8 cellular contexts compared by ENCODE assay signal in the genomic region with DNA sequence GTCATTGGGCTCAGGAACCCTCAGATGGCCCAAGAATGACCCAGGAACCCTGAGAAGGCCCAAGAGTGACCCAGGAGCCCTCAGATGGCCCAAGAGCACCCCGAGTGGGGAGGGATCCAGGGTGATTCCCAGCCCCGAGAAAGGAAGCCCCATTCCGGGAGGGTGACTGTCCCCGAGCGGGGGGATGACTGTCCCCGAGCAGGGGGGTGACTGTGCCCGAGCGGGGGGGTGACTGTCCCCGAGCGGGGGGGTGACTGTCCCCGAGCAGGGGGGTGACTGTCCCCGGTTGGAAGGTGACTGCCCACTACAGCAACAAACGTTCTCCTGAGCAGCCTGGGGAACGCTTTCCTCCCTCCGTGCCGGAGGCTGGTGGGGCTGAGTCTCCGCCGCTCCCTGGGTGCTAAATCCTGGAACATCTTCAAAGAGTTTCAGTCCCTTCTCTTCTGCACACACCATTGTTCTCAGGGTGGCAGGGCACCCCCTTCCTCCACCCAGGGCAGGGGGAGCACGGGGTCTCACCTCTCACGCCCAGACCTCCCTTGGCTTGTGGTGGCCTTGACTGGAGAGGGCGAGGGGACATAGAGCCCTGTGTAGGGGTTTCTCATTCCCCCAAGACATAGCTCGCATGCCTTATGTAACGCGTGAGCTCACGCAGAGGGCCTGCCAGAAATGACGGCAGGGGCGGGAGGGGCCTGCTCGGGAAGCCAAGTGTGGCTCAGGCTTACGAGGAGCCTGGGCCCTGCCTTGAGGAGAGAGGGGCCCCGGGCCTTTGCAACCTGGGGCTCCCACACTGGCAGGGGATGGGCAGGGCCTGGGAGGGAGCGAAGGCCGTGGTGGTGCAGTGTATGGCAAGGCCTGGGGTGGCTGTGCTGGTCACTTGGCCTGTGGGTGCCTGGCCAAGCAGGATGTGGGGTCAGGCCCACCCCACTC. TPM values are rescaled to one million over a fixed set of nuclear protein-coding genes. Genes with fewer than 3 reads are reported as not detected.
DNase-seq lines count a peak whose midpoint lies in the region; ATAC-seq and TF ChIP-seq lines count a peak whose summit lies in the region.

No MANE protein-coding gene starts in this region.

- H3K4me3 ChIP-seq in esophagus muscularis mucosa (peak overlapping the region; percentile 42 to 48 (median 48)), mucosa of rectum (ENCODE audit: low read length in 2 of 2) (peak overlapping the region; percentile 41 to 50), tibial nerve (peak overlapping the region; percentile 2 to 35 (median 20))

- no peak for TF ChIP-seq POLR2A in esophagus muscularis mucosa (IDR thresholded peaks at IDR 0.05; ENCODE audit: low read depth)
- peak in 1 of 2 donors; percentile 54 for TF ChIP-seq POLR2A in tibial nerve (IDR thresholded peaks at IDR 0.05)

- TF ChIP-seq CTCF in RWPE1 (conservative IDR thresholded peaks at IDR 0.05; ENCODE audit: low read depth) (no peak), esophagus muscularis mucosa (IDR thresholded peaks at IDR 0.05) (no peak), tibial nerve (IDR thresholded peaks at IDR 0.05) (no peak), natural killer cell (IDR thresholded peaks at IDR 0.05) (no peak)

- H3K9me3 Mint-ChIP-seq in natural killer cell, result no peaks in the 10 kb centered on the region

- no peak overlapping the region for H3K27ac Mint-ChIP-seq in natural killer cell

- POLR2A ChIA-PET in RWPE1 (lab: Yijun Ruan, JAX; ENCODE audit: low non-redundant PET), result no interaction called here

- H3K4me1 ChIP-seq in esophagus muscularis mucosa, result peaks cover 46 to 62% (median 60%) of the 10 kb centered on the region in 4 donors
- H3K4me1 ChIP-seq in mucosa of rectum (ENCODE audit: control insufficient read depth in 2 of 2, insufficient read depth in 2 of 2, low read length in 2 of 2), result peaks cover 25 to 31% of the 10 kb centered on the region in 2 donors
- peaks cover 0 to 57% (median 41%) of the 10 kb centered on the region in 4 donors for H3K4me1 ChIP-seq in tibial nerve

- CTCF ChIA-PET in RWPE1 (lab: Yijun Ruan, JAX), result no interaction called here

- H3K9ac ChIP-seq in mucosa of rectum (ENCODE audit: low read depth in 1 of 2, low read length in 2 of 2), result peak overlapping the region; percentile 78 to 80

- peaks cover 0 to under 1% of the 10 kb centered on the region in 2 donors for H3K4me1 Mint-ChIP-seq in natural killer cell

- no peak overlapping the region for H3K4me3 Mint-ChIP-seq in natural killer cell

- DNase-seq in RWPE1 (ENCODE audit: low spot score), result no peak
- no peak for DNase-seq in esophagus muscularis mucosa (ENCODE audit: extremely low spot score)
- DNase-seq in tibial nerve (ENCODE audit: low spot score in 2 of 2), result peak; percentile 80 to 82
- DNase-seq in NCI-H526 treated with DMSO at 0.1 percent for 48 hours (lab: John Stamatoyannopoulos, UW), result no peak
- no peak for DNase-seq in natural killer cell
- no peak for DNase-seq in NOMO-1 (lab: John Stamatoyannopoulos, UW; ENCODE audit: unreplicated experiment in 2 of 2)

- ATAC-seq in HG03039 (IDR thresholded peaks at IDR 0.05; ENCODE audit: unreplicated experiment), result no peak
- no peak for ATAC-seq in natural killer cell

- H3K27ac ChIP-seq in RWPE1 (peak overlapping the region; percentile 99), esophagus muscularis mucosa (replicated peaks in 1 of 4) (peak overlapping the region; percentile 95 to 99 (median 98)), mucosa of rectum (ENCODE audit: low read depth in 2 of 2, low read length in 2 of 2) (peak overlapping the region; percentile 88 to 96), tibial nerve (peak overlapping the region; percentile 88 to 99 (median 98))

- H3K27me3 Mint-ChIP-seq in natural killer cell (ENCODE audit: low read depth in 2 of 2), result peaks cover 0 to 6% of the 10 kb centered on the region in 2 donors

- H3K36me3 Mint-ChIP-seq in natural killer cell, result no peaks in the 10 kb centered on the region

- H3K9me3 ChIP-seq in esophagus muscularis mucosa (no peaks in the 10 kb centered on the region), mucosa of rectum (ENCODE audit: control insufficient read depth in 2 of 2, low read length in 2 of 2) (no peaks in the 10 kb centered on the region), tibial nerve (no peaks in the 10 kb centered on the region)

- peak; percentile 23 for TF ChIP-seq EP300 in esophagus muscularis mucosa (IDR thresholded peaks at IDR 0.05)
- peak; percentile 51 to 88 for TF ChIP-seq EP300 in tibial nerve (IDR thresholded peaks at IDR 0.05)

- WGBS in esophagus muscularis mucosa, result 40% methylated on average over 7 of the region's 32 CpGs
- 14 to 22% methylated on average over 14 to 27 of the region's 32 CpGs for WGBS in tibial nerve, 2 donors

- intact Hi-C loops in esophagus muscularis mucosa (cut with DNase I), result no loop called here
- intact Hi-C loops in natural killer cell (cut with micrococcal nuclease), result no loop called here

- H3K36me3 ChIP-seq in esophagus muscularis mucosa (no peaks in the 10 kb centered on the region), mucosa of rectum (ENCODE audit: control insufficient read depth in 2 of 2, insufficient read depth in 2 of 2, low read length in 2 of 2) (no peaks in the 10 kb centered on the region), tibial nerve (no peaks in the 10 kb centered on the region)

- H3K27me3 ChIP-seq in esophagus muscularis mucosa (no peaks in the 10 kb centered on the region), mucosa of rectum (ENCODE audit: control insufficient read depth in 2 of 2, insufficient read depth in 2 of 2, low read length in 2 of 2) (no peaks in the 10 kb centered on the region), tibial nerve (no peaks in the 10 kb centered on the region)

RNA-seq across cellular contexts. Expression of gene SKI, which starts 14.3 kb away (rescaled TPM):
- total RNA-seq in esophagus muscularis mucosa (100 to 1,000 TPM in 2 of 4 donors, 10 to 100 TPM in 2; 70.1 to 190 (median 124) TPM), tibial nerve (100 to 1,000 TPM in 1 of 4 donors, 10 to 100 TPM in 3; 62.8 to 100 (median 72.2) TPM), natural killer cell (100 to 1,000 TPM in 2 of 3 donors, 10 to 100 TPM in 1; 96.9 to 145 (median 140) TPM)

RNA-seq across cellular contexts. Expression of gene FAAP20, which starts 19.3 kb away (rescaled TPM):
- 10 to 100 TPM; 37.9 to 81.7 (median 55.7) TPM for total RNA-seq in esophagus muscularis mucosa
- 10 to 100 TPM; 32.8 to 60.9 (median 47.3) TPM for total RNA-seq in tibial nerve
- 10 to 100 TPM; 40.3 to 53.0 (median 43.3) TPM for total RNA-seq in natural killer cell

Comparison
In these comparisons a context has a peak if more than half of its experiments do, and no peak if none do; other contexts are left out.
1. DNase-seq: peak in tibial nerve (2 of 2); none in RWPE1 (single experiment), esophagus muscularis mucosa (single experiment), NCI-H526 treated with DMSO at 0.1 percent for 48 hours (single experiment), natural killer cell (single experiment) and NOMO-1 (0 of 2).
2. Peak in every context shown above with its lines, with median percentiles within 50 percentile points of each other: H3K27ac ChIP-seq and H3K4me3 ChIP-seq.